In genomic region chr12:92369061-92369460, GRCh38 we compare ENCODE assay signal across 24 cellular contexts.
"Had no signal": no experiment of that assay in that cellular context is flagged by ENCODE, and none has a peak within 500 bp of the region (broad histone marks: within the 10 kb centered on the region; RNA-seq: fewer than 3 reads in every experiment).

No MANE protein-coding gene starts in this region.

- DNase-seq: activated CD4-positive, CD25-positive, alpha-beta regulatory T cell treated with anti-CD3 and anti-CD28 coated beads, Interleukin-2, amount 50 U/mL, for 72 hours; activated naive CD4-positive, alpha-beta T cell treated with Interleukin-2 at 50 U/mL for 16 hours; activated T-cell treated with anti-CD3 and anti-CD28 coated beads for 4 hours; activated T-cell treated with anti-CD3 and anti-CD28 coated beads, Interleukin-2, amount 50 U/mL, for 72 hours; anterior cingulate cortex; cortex of kidney; esophagus squamous epithelium; foreskin melanocyte; heart right ventricle; left lung; mucosa of descending colon; posterior cingulate gyrus; right lobe of liver; stimulated activated CD4-positive, alpha-beta T cell treated with anti-CD3 and anti-CD28 coated beads, Interleukin-12 subunit alpha, Interleukin-12 subunit beta, amount 100 ng/mL, for 4 hours; stimulated activated CD4-positive, alpha-beta T cell treated with anti-CD3 and anti-CD28 coated beads, Interleukin-4, amount 100 ng/mL, for 1 hour; stimulated activated naive CD8-positive, alpha-beta T cell treated with anti-CD3 and anti-CD28 coated beads, Interleukin-15, Interleukin-2, amounts not matched to agents 100 U/mL and 50 U/mL, for 24 hours; T-helper 2 cell; testis; transverse colon had no signal

- H3K4me3 ChIP-seq: cardiac muscle cell, esophagus squamous epithelium, heart right ventricle, left lung, lung, mucosa of descending colon, right lobe of liver, skin epidermis, testis, transverse colon had no signal

- H3K36me3 ChIP-seq: cardiac muscle cell, esophagus squamous epithelium, heart right ventricle, left lung, right lobe of liver, transverse colon had no signal

- ATAC-seq: activated T-cell treated with anti-CD3 and anti-CD28 coated beads, Interleukin-2, amount 50 U/mL, for 72 hours; left lung; mucosa of descending colon; natural killer cell treated with Interleukin-12 subunit alpha and Interleukin-12 subunit beta and Interleukin-15 and Interleukin-18, amount 100 ng/mL, for 72 hours; right lobe of liver; stimulated activated naive CD8-positive, alpha-beta T cell treated with anti-CD3 and anti-CD28 coated beads, Interleukin-15, Interleukin-2, amounts not matched to agents 100 U/mL and 50 U/mL, for 24 hours had no signal

- H3K9me3 ChIP-seq: esophagus squamous epithelium, heart right ventricle, left lung, mucosa of descending colon, right lobe of liver, testis, transverse colon had no signal

- H3K27me3 ChIP-seq: cardiac muscle cell, esophagus squamous epithelium, heart right ventricle, left lung, right lobe of liver, testis, transverse colon had no signal

- FAIRE-seq: endothelial cell of umbilical vein had no signal

- H3K27ac ChIP-seq: cardiac muscle cell, esophagus squamous epithelium, heart right ventricle, left lung, right lobe of liver, testis, transverse colon had no signal
